Comparison of ENCODE assay signal across 9 cellular contexts in genomic region chr15:67127334-67127664, GRCh38.
DNase-seq lines count a peak whose midpoint lies in the region; ATAC-seq and TF ChIP-seq lines count a peak whose summit lies in the region.
"Had no signal": no experiment of that assay in that cellular context is flagged by ENCODE, and none has a peak within 500 bp of the region (broad histone marks: within the 10 kb centered on the region; RNA-seq: fewer than 3 reads in every experiment).

No MANE protein-coding gene starts in this region.

- H3K36me3 ChIP-seq in PC-3 (ENCODE audit: low read depth, low read length) (peaks cover 36% of the 10 kb centered on the region), esophagus (ENCODE audit: control insufficient read depth in 2 of 2, insufficient read depth in 2 of 2, low read length in 1 of 2) (peaks cover 0 to 3% of the 10 kb centered on the region in 2 donors), rectal smooth muscle tissue (ENCODE audit: control insufficient read depth, insufficient read depth, low read length) (no peaks in the 10 kb centered on the region), MM.1S (replicated peaks; ENCODE audit: insufficient read depth, low read length) (no peaks in the 10 kb centered on the region)

- peak overlapping the region; percentile 56 for H3K4me3 Mint-ChIP-seq in Calu3 (ENCODE audit: low read depth, unreplicated experiment)

- H3K27ac Mint-ChIP-seq in Calu3 (ENCODE audit: unreplicated experiment), result peak overlapping the region; percentile 85

- peak; percentile 65 for ATAC-seq in PC-3

- peaks cover 76% of the 10 kb centered on the region for H3K4me1 ChIP-seq in PC-3 (ENCODE audit: insufficient read depth, low read length)
- H3K4me1 ChIP-seq in esophagus (ENCODE audit: control insufficient read depth in 2 of 2, insufficient read depth in 2 of 2, low read length in 1 of 2), result peaks cover 9 to 44% of the 10 kb centered on the region in 2 donors
- peaks cover 22% of the 10 kb centered on the region for H3K4me1 ChIP-seq in rectal smooth muscle tissue (ENCODE audit: control insufficient read depth, insufficient read depth, low read length)
- no peaks in the 10 kb centered on the region for H3K4me1 ChIP-seq in MM.1S (ENCODE audit: low read length)

- H3K4me2 ChIP-seq in PC-3 (ENCODE audit: low read length) (peak overlapping the region; percentile 85), MM.1S (ENCODE audit: low read depth, low read length) (no peak overlapping the region)

- no peaks in the 10 kb centered on the region for H3K9me3 Mint-ChIP-seq in Calu3 (ENCODE audit: low read depth, unreplicated experiment)

- H3K9me2 ChIP-seq in PC-3 (replicated peaks; ENCODE audit: low read length) (no peaks in the 10 kb centered on the region), MM.1S (replicated peaks; ENCODE audit: insufficient read depth, low read length) (no peaks in the 10 kb centered on the region)

- peaks cover 64% of the 10 kb centered on the region for H3K4me1 Mint-ChIP-seq in Calu3 (ENCODE audit: low read depth, unreplicated experiment)

- TF ChIP-seq CTCF in Calu3 (IDR thresholded peaks at IDR 0.05; ENCODE audit: unreplicated experiment) (no peak), PC-3 (conservative IDR thresholded peaks at IDR 0.05; ENCODE audit: low read depth, low read length) (no peak), MM.1S (IDR thresholded peaks at IDR 0.05; ENCODE audit: low read length) (no peak)

- H3K36me3 Mint-ChIP-seq in Calu3 (ENCODE audit: insufficient read depth, unreplicated experiment), result peaks cover 62% of the 10 kb centered on the region

- H3K9me3 ChIP-seq in PC-3 (ENCODE audit: low read length) (no peaks in the 10 kb centered on the region), esophagus (ENCODE audit: control insufficient read depth in 2 of 2, insufficient read depth in 1 of 2, low read depth in 1 of 2, low read length in 1 of 2) (no peaks in the 10 kb centered on the region), MM.1S (replicated peaks; ENCODE audit: insufficient read depth, low read length) (no peaks in the 10 kb centered on the region)

- peaks cover 20% of the 10 kb centered on the region for H3F3A ChIP-seq in PC-3 (ENCODE audit: low read length, unreplicated experiment)
- H3F3A ChIP-seq in MM.1S (ENCODE audit: insufficient read depth, low read length), result no peaks in the 10 kb centered on the region

- H3K27ac ChIP-seq in PC-3 (ENCODE audit: low read length) (peak overlapping the region; percentile 100), esophagus (ENCODE audit: low read depth in 2 of 2, low read length in 1 of 2) (peak overlapping the region; percentile 90 to 92), rectal smooth muscle tissue (ENCODE audit: low read depth, low read length) (peak overlapping the region; percentile 18), MM.1S (ENCODE audit: low read length) (no peak overlapping the region)

- WGBS in esophagus, 2 donors, result 58 to 60% methylated on average over 5 of the region's 5 CpGs

- peak overlapping the region; percentile 60 for H3K4me3 ChIP-seq in PC-3 (ENCODE audit: low read length)
- no peak overlapping the region for H3K4me3 ChIP-seq in esophagus (ENCODE audit: low read depth in 1 of 2, low read length in 2 of 2)
- H3K4me3 ChIP-seq in rectal smooth muscle tissue (ENCODE audit: low read length), result no peak overlapping the region
- no peak overlapping the region for H3K4me3 ChIP-seq in MM.1S (ENCODE audit: low read length)

- intact Hi-C loops in Calu3 (cut with micrococcal nuclease; ENCODE audit: unreplicated experiment) (no loop called here), PC-3 (cut with micrococcal nuclease) (loop anchor here (2.0 to 5.0 kb wide), 2 partner anchors 48 to 125 kb away; partner anchors contain the start of genes AAGAB and IQCH)

- H3K27me3 ChIP-seq in PC-3 (ENCODE audit: low read length), result no peaks in the 10 kb centered on the region
- no peaks in the 10 kb centered on the region for H3K27me3 ChIP-seq in esophagus (ENCODE audit: control insufficient read depth in 1 of 2, insufficient read depth in 2 of 2, low read length in 2 of 2)
- no peaks in the 10 kb centered on the region for H3K27me3 ChIP-seq in rectal smooth muscle tissue (ENCODE audit: control insufficient read depth, insufficient read depth, low read length)
- H3K27me3 ChIP-seq in MM.1S (replicated peaks; ENCODE audit: insufficient read depth, low read length), result no peaks in the 10 kb centered on the region

- CTCF ChIA-PET in Calu3 (lab: Charles Lee) (interaction anchor here (1.0 to 2.4 kb wide), 2 partner anchors 21 to 56 kb away, joined by 4 to 13 read pairs; no protein-coding TSS in a partner anchor), PC-3 (lab: Charles Lee) (interaction anchor here (0.6 kb wide), 1 partner anchor 22 kb away, joined by 3 read pairs; no protein-coding TSS in a partner anchor)

- no TSS peak for BruUV-seq in Calu3 (replicated peaks; lab: Mats Ljungman, UMichigan)
- BruUV-seq in PC-3 (replicated peaks; lab: Mats Ljungman, UMichigan), result no TSS peak

- DNase-seq in Calu3 (peak; percentile 51), PC-3 (peak; percentile 93), MM.1S (no peak), NCI-H345 treated with DMSO at 0.1 percent for 48 hours (lab: John Stamatoyannopoulos, UW; ENCODE audit: unreplicated experiment) (no peak)
- no peak for DNase-seq in stimulated activated CD4-positive, alpha-beta T cell treated with anti-CD3 and anti-CD28 coated beads, Interleukin-4, amount 100 ng/mL, for 1 hour
- DNase-seq: activated CD4-positive, alpha-beta T cell treated with anti-CD3 and anti-CD28 coated beads for 1 hour; Karpas-422 had no signal

- peak overlapping the region; percentile 94 for H3K9ac ChIP-seq in PC-3 (ENCODE audit: low read length)
- H3K9ac ChIP-seq in rectal smooth muscle tissue (ENCODE audit: low read length), result no peak overlapping the region
- H3K9ac ChIP-seq in MM.1S (ENCODE audit: low read length), result no peak overlapping the region

- H2AFZ ChIP-seq in PC-3 (ENCODE audit: low read length) (no peak overlapping the region), MM.1S (ENCODE audit: low read length) (no peak overlapping the region)

- no peaks in the 10 kb centered on the region for H3K27me3 Mint-ChIP-seq in Calu3 (ENCODE audit: unreplicated experiment)

- peaks cover 83% of the 10 kb centered on the region for H3K79me2 ChIP-seq in PC-3 (ENCODE audit: low read length)
- H3K79me2 ChIP-seq in MM.1S (ENCODE audit: low read length), result peaks cover 37% of the 10 kb centered on the region

- H4K20me1 ChIP-seq in PC-3 (ENCODE audit: low read length), result no peaks in the 10 kb centered on the region
- H4K20me1 ChIP-seq in MM.1S (ENCODE audit: insufficient read depth, low read length), result no peaks in the 10 kb centered on the region

- POLR2A ChIA-PET in PC-3 (lab: Charles Lee; ENCODE audit: unreplicated experiment), result interaction anchor here (0.5 to 0.6 kb wide), 2 partner anchors 20 to 195 kb away, joined by 3 to 5 read pairs; no protein-coding TSS in a partner anchor

Comparison
In these comparisons a context has a peak if more than half of its experiments do, and no peak if none do; other contexts are left out.
1. DNase-seq: peak in Calu3 (single experiment) and PC-3 (single experiment); none in stimulated activated CD4-positive, alpha-beta T cell treated with anti-CD3 and anti-CD28 coated beads, Interleukin-4, amount 100 ng/mL, for 1 hour (single experiment), MM.1S (single experiment) and NCI-H345 treated with DMSO at 0.1 percent for 48 hours (single experiment).